Comparison of ENCODE assay signal across 20 cellular contexts in the genomic region with DNA sequence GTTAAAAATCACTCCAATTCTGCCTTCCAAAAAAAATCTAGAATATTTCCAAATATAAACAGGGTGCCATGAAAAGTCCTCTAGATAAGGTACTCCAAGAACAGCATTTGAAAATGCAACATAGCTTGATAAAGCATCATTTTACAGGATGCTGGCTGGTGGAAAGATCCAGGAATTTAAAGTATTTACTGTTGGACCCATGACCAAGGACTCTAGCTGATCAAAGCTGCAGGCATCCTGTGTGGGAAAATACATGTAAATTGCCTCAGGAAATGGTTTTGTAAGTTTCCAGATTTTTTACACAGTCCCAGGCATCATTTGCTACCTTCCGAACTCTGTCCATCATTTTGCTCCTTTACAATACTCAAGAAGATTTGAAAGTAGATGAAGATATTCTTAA.
"Had no signal": no experiment of that assay in that cellular context is flagged by ENCODE, and none has a peak within 500 bp of the region (broad histone marks: within the 10 kb centered on the region; RNA-seq: fewer than 3 reads in every experiment).

No MANE protein-coding gene starts in this region.

- H3K4me3 Mint-ChIP-seq: activated naive CD4-positive, alpha-beta T cell treated with anti-CD3 and anti-CD28 coated beads, Interleukin-2, amount 50 U/mL, for 24 hours; naive B cell; stimulated activated effector memory CD8-positive, alpha-beta T cell treated with anti-CD3 and anti-CD28 coated beads, Interleukin-12 subunit alpha, Interleukin-12 subunit beta, amount 100 ng/mL, for 72 hours had no signal

- H3K36me3 ChIP-seq: esophagus muscularis mucosa, gastroesophageal sphincter, lower lobe of right lung, right lobe of liver, stomach, transverse colon, uterus had no signal

- H3K27ac Mint-ChIP-seq: activated naive CD4-positive, alpha-beta T cell treated with anti-CD3 and anti-CD28 coated beads, Interleukin-2, amount 50 U/mL, for 24 hours; naive B cell; stimulated activated effector memory CD8-positive, alpha-beta T cell treated with anti-CD3 and anti-CD28 coated beads, Interleukin-12 subunit alpha, Interleukin-12 subunit beta, amount 100 ng/mL, for 72 hours had no signal

- H3K9me3 Mint-ChIP-seq: activated naive CD4-positive, alpha-beta T cell treated with anti-CD3 and anti-CD28 coated beads, Interleukin-2, amount 50 U/mL, for 24 hours; stimulated activated effector memory CD8-positive, alpha-beta T cell treated with anti-CD3 and anti-CD28 coated beads, Interleukin-12 subunit alpha, Interleukin-12 subunit beta, amount 100 ng/mL, for 72 hours had no signal

- DNase-seq: activated gamma-delta T cell treated with Interleukin-2 at 50 U/mL for 16 hours; activated T-cell treated with anti-CD3 and anti-CD28 coated beads, Interleukin-2, amount 50 U/mL, for 1 hour; cerebellar nuclear complex; head of caudate nucleus; hypothalamus; left colon; lower lobe of right lung; naive B cell; occipital lobe; right lobe of liver; stimulated activated CD4-positive, alpha-beta T cell treated with anti-CD3 and anti-CD28 coated beads, Interleukin-1b, Interleukin-23, amount 100 ng/mL, for 48 hours; stomach; transverse colon; uterus had no signal

- H3K4me3 ChIP-seq: coronary artery, esophagus muscularis mucosa, gastroesophageal sphincter, lower lobe of right lung, right lobe of liver, skin epidermis, stomach, transverse colon, uterus had no signal

- H3K9me3 ChIP-seq: esophagus muscularis mucosa, gastroesophageal sphincter, lower lobe of right lung, right lobe of liver, stomach, transverse colon, uterus had no signal

- H3K4me1 Mint-ChIP-seq: activated naive CD4-positive, alpha-beta T cell treated with anti-CD3 and anti-CD28 coated beads, Interleukin-2, amount 50 U/mL, for 24 hours; naive B cell; stimulated activated effector memory CD8-positive, alpha-beta T cell treated with anti-CD3 and anti-CD28 coated beads, Interleukin-12 subunit alpha, Interleukin-12 subunit beta, amount 100 ng/mL, for 72 hours had no signal

- H3K4me1 ChIP-seq: esophagus muscularis mucosa, gastroesophageal sphincter, lower lobe of right lung, right lobe of liver, stomach, transverse colon, uterus had no signal

- ATAC-seq: gastroesophageal sphincter; left colon; lower lobe of right lung; right lobe of liver; stimulated activated effector memory CD8-positive, alpha-beta T cell treated with anti-CD3 and anti-CD28 coated beads, Interleukin-12 subunit alpha, Interleukin-12 subunit beta, amount 100 ng/mL, for 72 hours had no signal

- H3K36me3 Mint-ChIP-seq: activated naive CD4-positive, alpha-beta T cell treated with anti-CD3 and anti-CD28 coated beads, Interleukin-2, amount 50 U/mL, for 24 hours; naive B cell; stimulated activated effector memory CD8-positive, alpha-beta T cell treated with anti-CD3 and anti-CD28 coated beads, Interleukin-12 subunit alpha, Interleukin-12 subunit beta, amount 100 ng/mL, for 72 hours had no signal

- H3K27ac ChIP-seq: coronary artery, esophagus muscularis mucosa, gastroesophageal sphincter, lower lobe of right lung, right lobe of liver, skin epidermis, stomach, transverse colon, uterus had no signal

- H3K27me3 ChIP-seq: esophagus muscularis mucosa, gastroesophageal sphincter, right lobe of liver, stomach, transverse colon, uterus had no signal
